24 cellular contexts compared by ENCODE assay signal in genomic region chr3:138768126-138768525, GRCh38.
DNase-seq lines count a peak whose midpoint lies in the region; ATAC-seq, FAIRE-seq and TF ChIP-seq lines count a peak whose summit lies in the region.
"Had no signal": no experiment of that assay in that cellular context is flagged by ENCODE, and none has a peak within 500 bp of the region (broad histone marks: within the 10 kb centered on the region; RNA-seq: fewer than 3 reads in every experiment).

No MANE protein-coding gene starts in this region.

- H3K4me3 ChIP-seq in breast epithelium (no peak overlapping the region), GM12878 (no peak overlapping the region)
- H3K4me3 ChIP-seq: cardiac muscle cell, heart left ventricle, lung, stomach had no signal

- in situ Hi-C loops in GM12878 (cut with MboI) = no loop called here

- no peaks in the 10 kb centered on the region for H3K9me3 Mint-ChIP-seq in MCF 10A (ENCODE audit: unreplicated experiment)
- H3K9me3 Mint-ChIP-seq: T-cell had no signal

- H3K27ac Mint-ChIP-seq in MCF 10A (ENCODE audit: low read depth, unreplicated experiment) = no peak overlapping the region
- H3K27ac Mint-ChIP-seq: CD4-positive, alpha-beta memory T cell; T-cell had no signal

- H3K27me3 ChIP-seq in breast epithelium (no peaks in the 10 kb centered on the region), GM12878 (replicated peaks in 1 of 2; ENCODE audit: control insufficient read depth in 2 of 2, insufficient read depth in 2 of 2, low read length in 1 of 2) (no peaks in the 10 kb centered on the region)
- H3K27me3 ChIP-seq: cardiac muscle cell, heart left ventricle, stomach had no signal

- TF ChIP-seq EP300 in GM12878 (IDR thresholded peaks at IDR 0.05; ENCODE audit: borderline replicate concordance in 1 of 2, control insufficient read depth in 1 of 2, low read depth in 2 of 2, low read length in 2 of 2) = no peak

- peaks cover 11% of the 10 kb centered on the region in 2 donors for H3K9me3 ChIP-seq in breast epithelium
- peaks cover 18% of the 10 kb centered on the region; the same call in 2 of the 3 replicates for H3K9me3 ChIP-seq in GM12878 (replicated peaks; ENCODE audit: control insufficient read depth, insufficient read depth, low read length)

- 100% methylated on average over 1 of the region's 1 CpG for WGBS in GM12878 (ENCODE audit: insufficient coverage, insufficient replicate concordance, low lambda C conversion rate, missing lambda C conversion rate)

- H3K27ac ChIP-seq in breast epithelium (no peak overlapping the region), GM12878 (ENCODE audit: control insufficient read depth, insufficient read depth) (no peak overlapping the region)
- H3K27ac ChIP-seq: cardiac muscle cell, heart left ventricle, KMS-11, stomach had no signal

- H3K4me3 Mint-ChIP-seq in MCF 10A (ENCODE audit: unreplicated experiment) = no peak overlapping the region
- H3K4me3 Mint-ChIP-seq: CD4-positive, alpha-beta memory T cell; T-cell had no signal

- H3K36me3 Mint-ChIP-seq in MCF 10A (ENCODE audit: insufficient read depth, unreplicated experiment) = peaks cover 18% of the 10 kb centered on the region

- no peak for TF ChIP-seq CTCF in MCF 10A (IDR thresholded peaks at IDR 0.05; ENCODE audit: unreplicated experiment)
- no peak for TF ChIP-seq CTCF in breast epithelium (IDR thresholded peaks at IDR 0.05)
- TF ChIP-seq CTCF in GM12878 (IDR thresholded peaks at IDR 0.05 in 2 of 3, conservative IDR thresholded peaks at IDR 0.05 in 1 of 3; ENCODE audit: control insufficient read depth in 2 of 3, extremely low read depth in 1 of 3, insufficient read depth in 1 of 3, low read depth in 3 of 3, low read length in 3 of 3) = no peak

- H3K36me3 ChIP-seq in breast epithelium (no peaks in the 10 kb centered on the region), GM12878 (ENCODE audit: control insufficient read depth in 2 of 2, insufficient read depth in 2 of 2, low read length in 1 of 2) (peaks cover 0 to 6% of the 10 kb centered on the region in 2 experiments; a peak in 2 of 4 replicates)
- H3K36me3 ChIP-seq: cardiac muscle cell had no signal

- BruUV-seq in MCF 10A (replicated peaks; lab: Mats Ljungman, UMichigan) (no TSS peak), GM12878 (replicated peaks; lab: Mats Ljungman, UMichigan) (no TSS peak)

- POLR2A ChIA-PET in MCF 10A (lab: Yijun Ruan, JAX) = interaction anchor here (1.1 kb wide), 1 partner anchor 19 kb away, joined by 3 read pairs; no protein-coding TSS in a partner anchor
- POLR2A ChIA-PET in GM12878 (lab: Charles Lee) = no interaction called here

- no peak overlapping the region for H3K9ac ChIP-seq in GM12878 (ENCODE audit: control insufficient read depth, insufficient read depth, low read length)
- H3K9ac ChIP-seq: KMS-11 had no signal

- no peak overlapping the region for H2AFZ ChIP-seq in GM12878 (ENCODE audit: control insufficient read depth, low read depth, low read length)

- intact Hi-C loops in MCF 10A (cut with micrococcal nuclease) (no loop called here), breast epithelium (cut with DNase I; ENCODE audit: low total_unique reads) (no loop called here), GM12878 (cut with micrococcal nuclease; ENCODE audit: unreplicated experiment) (no loop called here)

- no peaks in the 10 kb centered on the region for H3K27me3 Mint-ChIP-seq in MCF 10A (ENCODE audit: insufficient read depth, unreplicated experiment)
- H3K27me3 Mint-ChIP-seq: CD4-positive, alpha-beta memory T cell; T-cell had no signal

- RAD21 ChIA-PET in GM12878 (lab: Charles Lee; ENCODE audit: unreplicated experiment) = no interaction called here

- no peaks in the 10 kb centered on the region for H4K20me1 ChIP-seq in GM12878 (ENCODE audit: control insufficient read depth, insufficient read depth)

- TF ChIP-seq POLR2A in breast epithelium (IDR thresholded peaks at IDR 0.05) (no peak), GM12878 (IDR thresholded peaks at IDR 0.05; ENCODE audit: low read depth, low read length) (no peak)

- no peaks in the 10 kb centered on the region for H3K79me2 ChIP-seq in GM12878 (ENCODE audit: control insufficient read depth, insufficient read depth, low read length)

- SMC1A ChIA-PET in GM12878 (lab: Charles Lee; ENCODE audit: uncharacterized antibody, unreplicated experiment) = interaction anchor here (1.1 kb wide), 1 partner anchor 19 kb away, joined by 5 read pairs; no protein-coding TSS in a partner anchor

- CTCF ChIA-PET in MCF 10A (lab: Yijun Ruan, JAX) (interaction anchor here (2.3 to 3.1 kb wide), 2 partner anchors 147 to 155 kb away, joined by 9 to 10 read pairs; no protein-coding TSS in a partner anchor), GM12878 (lab: Yijun Ruan, JAX) (interaction anchor here (0.6 to 1.4 kb wide), 5 partner anchors 8 to 173 kb away, joined by 3 to 5 read pairs (median 3); no protein-coding TSS in a partner anchor)

- DNase-seq in MCF 10A (ENCODE audit: unreplicated experiment) = peak; percentile 21
- DNase-seq in breast epithelium (ENCODE audit: low spot score in 2 of 2) = no peak
- peak; percentile 16 for DNase-seq in M059J (ENCODE audit: low read depth)
- DNase-seq in GM12878 (ENCODE audit: low read depth, low spot score) = no peak
- DNase-seq in retina = peak; percentile 20
- no peak for DNase-seq in NCI-H146 (lab: John Stamatoyannopoulos, UW)
- no peak for DNase-seq in DMS79 (lab: John Stamatoyannopoulos, UW)
- DNase-seq: activated gamma-delta T cell; activated T-cell treated with anti-CD3 and anti-CD28 coated beads for 4 hours; CD4-positive, alpha-beta memory T cell; heart left ventricle; islet precursor cell; NCI-H1092 treated with DMSO at 0.1 percent for 48 hours; NCI-H524; occipital lobe; stimulated activated CD4-positive, alpha-beta T cell treated with anti-CD3 and anti-CD28 coated beads, Interleukin-4, amount 100 ng/mL, for 4 hours; stomach; T-cell; trophoblast cell had no signal

- no peak overlapping the region for H3K4me2 ChIP-seq in GM12878 (ENCODE audit: control insufficient read depth, insufficient read depth)
- H3K4me2 ChIP-seq: KMS-11 had no signal

- ATAC-seq in GM12878 (no peak), HG03439 (IDR thresholded peaks at IDR 0.05; ENCODE audit: unreplicated experiment) (no peak)
- ATAC-seq: Right ventricle myocardium inferior, T-cell had no signal

- FAIRE-seq in GM12878 (lab: Jason Lieb, UNC) = no peak

- H3K4me1 ChIP-seq in breast epithelium (no peaks in the 10 kb centered on the region), GM12878 (ENCODE audit: control insufficient read depth, insufficient read depth, low read length) (no peaks in the 10 kb centered on the region)
- H3K4me1 ChIP-seq: stomach had no signal

- no peak for TF ChIP-seq RAD21 in GM12878 (IDR thresholded peaks at IDR 0.05; ENCODE audit: insufficient read depth, low read depth, low read length)

- H3K4me1 Mint-ChIP-seq in MCF 10A (ENCODE audit: insufficient read depth, unreplicated experiment) = peaks cover 6% of the 10 kb centered on the region

TF ChIP-seq in GM12878, 131 proteins besides CTCF, POLR2A, EP300 and RAD21:
- TF ChIP-seq, protein P1, sequence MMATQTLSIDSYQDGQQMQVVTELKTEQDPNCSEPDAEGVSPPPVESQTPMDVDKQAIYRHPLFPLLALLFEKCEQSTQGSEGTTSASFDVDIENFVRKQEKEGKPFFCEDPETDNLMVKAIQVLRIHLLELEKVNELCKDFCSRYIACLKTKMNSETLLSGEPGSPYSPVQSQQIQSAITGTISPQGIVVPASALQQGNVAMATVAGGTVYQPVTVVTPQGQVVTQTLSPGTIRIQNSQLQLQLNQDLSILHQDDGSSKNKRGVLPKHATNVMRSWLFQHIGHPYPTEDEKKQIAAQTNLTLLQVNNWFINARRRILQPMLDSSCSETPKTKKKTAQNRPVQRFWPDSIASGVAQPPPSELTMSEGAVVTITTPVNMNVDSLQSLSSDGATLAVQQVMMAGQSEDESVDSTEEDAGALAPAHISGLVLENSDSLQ (IDR thresholded peaks at IDR 0.05) = no peak
- peak; percentile 78; the same call in 1 of the 2 replicates for TF ChIP-seq CBX5 (IDR thresholded peaks at IDR 0.05; ENCODE audit: low read depth)

Comparison
In these comparisons a context has a peak if more than half of its experiments do, and no peak if none do; other contexts are left out.
1. DNase-seq: peak in MCF 10A (single experiment), M059J (single experiment) and retina (single experiment); none in breast epithelium (0 of 2), GM12878 (single experiment), NCI-H146 (single experiment) and DMS79 (single experiment).